Comparison of ENCODE assay signal across 15 cellular contexts in the genomic region with DNA sequence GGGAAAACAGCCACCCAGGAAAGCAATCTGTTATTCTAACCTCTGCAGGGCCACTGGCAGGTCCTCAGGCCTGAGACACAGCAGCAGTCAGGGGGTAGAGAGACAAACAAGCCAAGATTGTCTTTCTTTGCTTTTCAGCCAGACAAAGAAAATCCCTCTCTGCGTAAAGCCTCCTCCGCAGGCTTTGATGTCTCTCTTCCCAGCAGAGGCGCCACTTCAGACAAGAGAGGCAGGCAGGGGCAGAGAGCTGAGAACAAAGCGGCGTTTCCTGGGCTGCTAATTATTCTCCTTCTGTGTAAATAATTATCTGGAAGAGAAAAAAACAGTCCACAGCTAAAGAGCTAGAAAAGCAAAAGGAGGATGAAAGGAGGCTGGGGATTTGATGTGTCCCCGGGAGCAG.
A peak's percentile ranks its signal among the peaks of the same experiment; 100 is the strongest.
DNase-seq lines count a peak whose midpoint lies in the region; TF ChIP-seq lines count a peak whose summit lies in the region.
"Had no signal": no experiment of that assay in that cellular context is flagged by ENCODE, and none has a peak within 500 bp of the region (broad histone marks: within the 10 kb centered on the region; RNA-seq: fewer than 3 reads in every experiment).

No MANE protein-coding gene starts in this region.

- intact Hi-C loops in adrenal gland (cut with DNase I) = no loop called here
- intact Hi-C loops in activated CD4-positive, alpha-beta memory T cell treated with anti-CD3 and anti-CD28 coated beads for 36 hours (cut with micrococcal nuclease) = no loop called here

- no peaks in the 10 kb centered on the region for H3K36me3 Mint-ChIP-seq in activated CD4-positive, alpha-beta memory T cell treated with anti-CD3 and anti-CD28 coated beads for 36 hours
- H3K36me3 Mint-ChIP-seq: activated naive CD8-positive, alpha-beta T cell treated with anti-CD3 and anti-CD28 coated beads for 36 hours; T-cell had no signal

- H3K36me3 ChIP-seq in iPS-20b (ENCODE audit: insufficient read depth, low read depth, low read length) = no peaks in the 10 kb centered on the region
- H3K36me3 ChIP-seq in adrenal gland (replicated peaks in 1 of 2) = no peaks in the 10 kb centered on the region
- H3K36me3 ChIP-seq: lower lobe of right lung, right lobe of liver, upper lobe of left lung had no signal

- TF ChIP-seq POLR2A in adrenal gland (IDR thresholded peaks at IDR 0.05) = no peak

- 0 to 23% (median 17%) methylated on average over 1 to 6 of the region's 6 CpGs for WGBS in adrenal gland, 4 donors

- H3K27ac ChIP-seq in iPS-20b (ENCODE audit: low read length) = no peak overlapping the region
- H3K27ac ChIP-seq in adrenal gland = peak overlapping the region in 1 of 5 donors; percentile 38
- H3K27ac ChIP-seq: lower lobe of right lung, right lobe of liver, upper lobe of left lung had no signal

- H3K4me3 ChIP-seq in iPS-20b (ENCODE audit: low read length) (peak overlapping the region; percentile 31; the same call in 1 of the 2 replicates), adrenal gland (no peak overlapping the region)
- H3K4me3 ChIP-seq: lower lobe of right lung, right lobe of liver, upper lobe of left lung had no signal

- POLR2A ChIA-PET in activated CD4-positive, alpha-beta memory T cell treated with anti-CD3 and anti-CD28 coated beads for 36 hours (lab: Charles Lee) = no interaction called here

- no peaks in the 10 kb centered on the region for H3K4me1 Mint-ChIP-seq in activated CD4-positive, alpha-beta memory T cell treated with anti-CD3 and anti-CD28 coated beads for 36 hours (ENCODE audit: low read depth)
- H3K4me1 Mint-ChIP-seq: activated CD4-positive, alpha-beta memory T cell treated with anti-CD3 and anti-CD28 coated beads, Interleukin-2, amount 10 ng/mL, durations not matched to agents 7 days and 5 days; activated naive CD8-positive, alpha-beta T cell treated with anti-CD3 and anti-CD28 coated beads for 36 hours had no signal

- peak; percentile 49 for DNase-seq in COLO668 (lab: John Stamatoyannopoulos, UW; ENCODE audit: unreplicated experiment)
- peak; percentile 94 for DNase-seq in NCI-H1105 treated with DMSO at 0.1 percent for 48 hours (lab: John Stamatoyannopoulos, UW)
- DNase-seq in NCI-H510A (lab: John Stamatoyannopoulos, UW) = peak; percentile 70
- DNase-seq in adrenal gland = no peak
- no peak for DNase-seq in activated CD4-positive, alpha-beta memory T cell treated with anti-CD3 and anti-CD28 coated beads for 36 hours
- DNase-seq in GM03348 (ENCODE audit: low spot score) = no peak
- DNase-seq in GM19238 (ENCODE audit: insufficient read length, low spot score) = no peak
- DNase-seq: activated CD4-positive, alpha-beta memory T cell treated with anti-CD3 and anti-CD28 coated beads, Interleukin-2, amount 10 ng/mL, durations not matched to agents 7 days and 5 days; activated naive CD8-positive, alpha-beta T cell treated with anti-CD3 and anti-CD28 coated beads for 36 hours; cortex of kidney; lower lobe of right lung; right lobe of liver; T-cell; upper lobe of left lung had no signal

- no peak overlapping the region for H3K27ac Mint-ChIP-seq in activated CD4-positive, alpha-beta memory T cell treated with anti-CD3 and anti-CD28 coated beads for 36 hours
- H3K27ac Mint-ChIP-seq: activated CD4-positive, alpha-beta memory T cell treated with anti-CD3 and anti-CD28 coated beads, Interleukin-2, amount 10 ng/mL, durations not matched to agents 7 days and 5 days; activated naive CD8-positive, alpha-beta T cell treated with anti-CD3 and anti-CD28 coated beads for 36 hours; T-cell had no signal

- peaks cover 25% of the 10 kb centered on the region for H3K4me1 ChIP-seq in iPS-20b (ENCODE audit: insufficient read depth, low read length)
- no peaks in the 10 kb centered on the region for H3K4me1 ChIP-seq in adrenal gland (replicated peaks in 1 of 2)
- H3K4me1 ChIP-seq: lower lobe of right lung, right lobe of liver, upper lobe of left lung had no signal

- no peak for TF ChIP-seq CTCF in adrenal gland (IDR thresholded peaks at IDR 0.05)

- H3K4me3 Mint-ChIP-seq in activated CD4-positive, alpha-beta memory T cell treated with anti-CD3 and anti-CD28 coated beads for 36 hours = no peak overlapping the region
- H3K4me3 Mint-ChIP-seq: activated CD4-positive, alpha-beta memory T cell treated with anti-CD3 and anti-CD28 coated beads, Interleukin-2, amount 10 ng/mL, durations not matched to agents 7 days and 5 days; activated naive CD8-positive, alpha-beta T cell treated with anti-CD3 and anti-CD28 coated beads for 36 hours; T-cell had no signal

- H3K9ac ChIP-seq in iPS-20b (ENCODE audit: low read depth, low read length) = peak overlapping the region; percentile 32; the same call in 1 of the 2 replicates

- no peaks in the 10 kb centered on the region for H3K9me3 Mint-ChIP-seq in activated CD4-positive, alpha-beta memory T cell treated with anti-CD3 and anti-CD28 coated beads for 36 hours
- H3K9me3 Mint-ChIP-seq: activated CD4-positive, alpha-beta memory T cell treated with anti-CD3 and anti-CD28 coated beads, Interleukin-2, amount 10 ng/mL, durations not matched to agents 7 days and 5 days; activated naive CD8-positive, alpha-beta T cell treated with anti-CD3 and anti-CD28 coated beads for 36 hours had no signal

- H3K27me3 ChIP-seq in iPS-20b (ENCODE audit: insufficient read depth, low read length) (peaks cover 11% of the 10 kb centered on the region; the same call in 1 of the 2 replicates), adrenal gland (peaks cover 6% of the 10 kb centered on the region)
- H3K27me3 ChIP-seq: right lobe of liver, upper lobe of left lung had no signal

- H3K27me3 Mint-ChIP-seq in activated CD4-positive, alpha-beta memory T cell treated with anti-CD3 and anti-CD28 coated beads for 36 hours = peaks cover 2% of the 10 kb centered on the region

- CTCF ChIA-PET in activated CD4-positive, alpha-beta memory T cell treated with anti-CD3 and anti-CD28 coated beads for 36 hours (lab: Charles Lee) = no interaction called here

- no peaks in the 10 kb centered on the region for H3K9me3 ChIP-seq in iPS-20b (ENCODE audit: insufficient read depth, low read depth, low read length)
- H3K9me3 ChIP-seq in adrenal gland (replicated peaks in 1 of 3) = no peaks in the 10 kb centered on the region
- H3K9me3 ChIP-seq: lower lobe of right lung, right lobe of liver, upper lobe of left lung had no signal

Comparison
In these comparisons a context has a peak if more than half of its experiments do, and no peak if none do; other contexts are left out.
1. DNase-seq: peak in COLO668 (single experiment), NCI-H1105 treated with DMSO at 0.1 percent for 48 hours (single experiment) and NCI-H510A (single experiment); none in adrenal gland (0 of 7), activated CD4-positive, alpha-beta memory T cell treated with anti-CD3 and anti-CD28 coated beads for 36 hours (single experiment), GM03348 (single experiment) and GM19238 (single experiment).